In genomic region chr9:128947423-128948310, GRCh38 we compare ENCODE assay signal across 1 cellular context.
TF ChIP-seq lines count a peak whose summit lies in the region.

TSS of gene DOLK (minus strand) at chr9:128947603. CDS start at chr9:128947303, 300 bp downstream.
TSS of gene NUP188 (plus strand) at chr9:128947699. CDS start at chr9:128947720, 21 bp downstream.

TF ChIP-seq in K562, 482 proteins besides CTCF, POLR2A, EP300 and RAD21 (continued from another document and continues in another):
- TF ChIP-seq FOXP4 (CRISPR knock-in tag; IDR thresholded peaks at IDR 0.05; ENCODE audit: borderline replicate concordance) (0 out of 2 replicates have a peak, but pooled peaks have one; percentile 10), ZBTB8A (IDR thresholded peaks at IDR 0.05; ENCODE audit: partially characterized antibody) (no peak), GATAD2A (IDR thresholded peaks at IDR 0.05) (0 out of 2 replicates have a peak, but pooled peaks have one; percentile 12), ZNF780A (CRISPR knock-in tag; IDR thresholded peaks at IDR 0.05) (no peak), HDGF (IDR thresholded peaks at IDR 0.05) (no peak), FUS (optimal IDR thresholded peaks at IDR 0.05; ENCODE audit: low read depth, low read length) (peak; percentile 72), TARDBP (IDR thresholded peaks at IDR 0.05) (no peak), TEAD1 (CRISPR knock-in tag; IDR thresholded peaks at IDR 0.05) (peak in 1 of 2 experiments; percentile 45; a peak in 2 of 4 replicates), ZBTB11 (CRISPR knock-in tag; IDR thresholded peaks at IDR 0.05) (0 out of 6 replicates have a peak, but pooled peaks of 1 of the 3 experiments have one; percentile 30), BMI1 (IDR thresholded peaks at IDR 0.05; ENCODE audit: low read length) (no peak), TBL1XR1 (IDR thresholded peaks at IDR 0.05; ENCODE audit: low read length in 2 of 2) (peak in 1 of 2 experiments; percentile 30; a peak in 2 of 4 replicates), NRF1 (conservative IDR thresholded peaks at IDR 0.05 in 1 of 2, IDR thresholded peaks at IDR 0.05 in 1 of 2) (peak; percentile 46 to 47; a peak in 3 of 4 replicates), CEBPZ (IDR thresholded peaks at IDR 0.05; ENCODE audit: borderline replicate concordance, low read depth, low read length) (no peak), ATF7 (IDR thresholded peaks at IDR 0.05) (peak; percentile 63; the same call in 1 of the 2 replicates), ZNF324 (CRISPR knock-in tag; IDR thresholded peaks at IDR 0.05) (0 out of 2 replicates have a peak, but pooled peaks have one; percentile 28), HNRNPUL1 (IDR thresholded peaks at IDR 0.05; ENCODE audit: low read length) (no peak), SUPT5H (IDR thresholded peaks at IDR 0.05) (peak; percentile 97), PRMT5 (CRISPR knock-in tag; IDR thresholded peaks at IDR 0.05) (no peak), GTF2E2 (tag; IDR thresholded peaks at IDR 0.05) (peak; percentile 85; the same call in 1 of the 2 replicates), ZBTB1 (CRISPR knock-in tag; IDR thresholded peaks at IDR 0.05; ENCODE audit: borderline replicate concordance, low read depth) (0 out of 2 replicates have a peak, but pooled peaks have one; percentile 37), SETDB1 (IDR thresholded peaks at IDR 0.05; ENCODE audit: low read length) (peak; percentile 29), RNF2 (IDR thresholded peaks at IDR 0.05) (peak; percentile 61; the same call in 1 of the 2 replicates), NR3C1 (CRISPR knock-in tag; IDR thresholded peaks at IDR 0.05) (no peak), ILK (tag; IDR thresholded peaks at IDR 0.05; ENCODE audit: borderline replicate concordance, low read depth) (no peak), BRCA1 (IDR thresholded peaks at IDR 0.05) (no peak), BRCA1 (CRISPR knock-in tag; IDR thresholded peaks at IDR 0.05) (no peak), ZNF507 (tag; conservative IDR thresholded peaks at IDR 0.05) (no peak), EGR1 (conservative IDR thresholded peaks at IDR 0.05) (peak; percentile 100), CC2D1A (IDR thresholded peaks at IDR 0.05) (no peak), RBFOX2 (IDR thresholded peaks at IDR 0.05; ENCODE audit: low read depth, low read length) (peak; percentile 99), MCM3 (IDR thresholded peaks at IDR 0.05) (no peak), NEUROD1 (IDR thresholded peaks at IDR 0.05; ENCODE audit: borderline replicate concordance, low read depth, low read length, partially characterized antibody) (peak; percentile 68), SMC3 (conservative IDR thresholded peaks at IDR 0.05; ENCODE audit: insufficient read depth, low read depth, low read length) (no peak), NR4A1 (CRISPR knock-in tag; IDR thresholded peaks at IDR 0.05) (0 out of 2 replicates have a peak, but pooled peaks have one; percentile 15), NR4A1 (tag; IDR thresholded peaks at IDR 0.05) (peak; percentile 35; the same call in 1 of the 2 replicates), KDM4B (IDR thresholded peaks at IDR 0.05; ENCODE audit: borderline replicate concordance in 2 of 2, low read depth in 1 of 2) (0 out of 4 replicates have a peak, but pooled peaks of 1 of the 2 experiments have one; percentile 51), NFIX (CRISPR knock-in tag; IDR thresholded peaks at IDR 0.05; ENCODE audit: low read depth) (no peak), JUNB (CRISPR knock-in tag; conservative IDR thresholded peaks at IDR 0.05) (no peak), ZBTB49 (CRISPR knock-in tag; IDR thresholded peaks at IDR 0.05; ENCODE audit: borderline replicate concordance) (0 out of 2 replicates have a peak, but pooled peaks have one; percentile 36), CTBP1 (IDR thresholded peaks at IDR 0.05; ENCODE audit: borderline replicate concordance) (peak; percentile 82), TEAD2 (tag; IDR thresholded peaks at IDR 0.05) (no peak), HNRNPK (IDR thresholded peaks at IDR 0.05; ENCODE audit: low read depth, low read length, poor library complexity, severe bottlenecking) (no peak), ZNF699 (CRISPR knock-in tag; IDR thresholded peaks at IDR 0.05; ENCODE audit: insufficient replicate concordance) (no peak), HDAC6 (IDR thresholded peaks at IDR 0.05; ENCODE audit: low read depth, low read length) (peak; percentile 35; the same call in 1 of the 2 replicates), ZNF431 (CRISPR knock-in tag; IDR thresholded peaks at IDR 0.05) (0 out of 2 replicates have a peak, but pooled peaks have one; percentile 31), ESRRA (IDR thresholded peaks at IDR 0.05; ENCODE audit: borderline replicate concordance, low read depth) (peak; percentile 3; the same call in 1 of the 2 replicates), POLR3A (IDR thresholded peaks at IDR 0.05; ENCODE audit: borderline replicate concordance, extremely low read depth, insufficient read depth, insufficient read length) (no peak), ADNP (tag; IDR thresholded peaks at IDR 0.05) (no peak), ZNF695 (CRISPR knock-in tag; IDR thresholded peaks at IDR 0.05) (no peak)
- TF ChIP-seq, protein P1, sequence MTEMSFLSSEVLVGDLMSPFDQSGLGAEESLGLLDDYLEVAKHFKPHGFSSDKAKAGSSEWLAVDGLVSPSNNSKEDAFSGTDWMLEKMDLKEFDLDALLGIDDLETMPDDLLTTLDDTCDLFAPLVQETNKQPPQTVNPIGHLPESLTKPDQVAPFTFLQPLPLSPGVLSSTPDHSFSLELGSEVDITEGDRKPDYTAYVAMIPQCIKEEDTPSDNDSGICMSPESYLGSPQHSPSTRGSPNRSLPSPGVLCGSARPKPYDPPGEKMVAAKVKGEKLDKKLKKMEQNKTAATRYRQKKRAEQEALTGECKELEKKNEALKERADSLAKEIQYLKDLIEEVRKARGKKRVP (CRISPR knock-in tag; IDR thresholded peaks at IDR 0.05): no peak
- TF ChIP-seq, protein P2, sequence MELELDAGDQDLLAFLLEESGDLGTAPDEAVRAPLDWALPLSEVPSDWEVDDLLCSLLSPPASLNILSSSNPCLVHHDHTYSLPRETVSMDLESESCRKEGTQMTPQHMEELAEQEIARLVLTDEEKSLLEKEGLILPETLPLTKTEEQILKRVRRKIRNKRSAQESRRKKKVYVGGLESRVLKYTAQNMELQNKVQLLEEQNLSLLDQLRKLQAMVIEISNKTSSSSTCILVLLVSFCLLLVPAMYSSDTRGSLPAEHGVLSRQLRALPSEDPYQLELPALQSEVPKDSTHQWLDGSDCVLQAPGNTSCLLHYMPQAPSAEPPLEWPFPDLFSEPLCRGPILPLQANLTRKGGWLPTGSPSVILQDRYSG (tag; conservative IDR thresholded peaks at IDR 0.05; ENCODE audit: low read depth): no peak; the same call in 1 of the 2 replicates
- TF ChIP-seq, protein P3, sequence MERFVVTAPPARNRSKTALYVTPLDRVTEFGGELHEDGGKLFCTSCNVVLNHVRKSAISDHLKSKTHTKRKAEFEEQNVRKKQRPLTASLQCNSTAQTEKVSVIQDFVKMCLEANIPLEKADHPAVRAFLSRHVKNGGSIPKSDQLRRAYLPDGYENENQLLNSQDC (CRISPR knock-in tag; IDR thresholded peaks at IDR 0.05): no peak
- TF ChIP-seq, protein P4, sequence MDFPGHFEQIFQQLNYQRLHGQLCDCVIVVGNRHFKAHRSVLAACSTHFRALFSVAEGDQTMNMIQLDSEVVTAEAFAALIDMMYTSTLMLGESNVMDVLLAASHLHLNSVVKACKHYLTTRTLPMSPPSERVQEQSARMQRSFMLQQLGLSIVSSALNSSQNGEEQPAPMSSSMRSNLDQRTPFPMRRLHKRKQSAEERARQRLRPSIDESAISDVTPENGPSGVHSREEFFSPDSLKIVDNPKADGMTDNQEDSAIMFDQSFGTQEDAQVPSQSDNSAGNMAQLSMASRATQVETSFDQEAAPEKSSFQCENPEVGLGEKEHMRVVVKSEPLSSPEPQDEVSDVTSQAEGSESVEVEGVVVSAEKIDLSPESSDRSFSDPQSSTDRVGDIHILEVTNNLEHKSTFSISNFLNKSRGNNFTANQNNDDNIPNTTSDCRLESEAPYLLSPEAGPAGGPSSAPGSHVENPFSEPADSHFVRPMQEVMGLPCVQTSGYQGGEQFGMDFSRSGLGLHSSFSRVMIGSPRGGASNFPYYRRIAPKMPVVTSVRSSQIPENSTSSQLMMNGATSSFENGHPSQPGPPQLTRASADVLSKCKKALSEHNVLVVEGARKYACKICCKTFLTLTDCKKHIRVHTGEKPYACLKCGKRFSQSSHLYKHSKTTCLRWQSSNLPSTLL (IDR thresholded peaks at IDR 0.05): no peak
- TF ChIP-seq, protein P5, sequence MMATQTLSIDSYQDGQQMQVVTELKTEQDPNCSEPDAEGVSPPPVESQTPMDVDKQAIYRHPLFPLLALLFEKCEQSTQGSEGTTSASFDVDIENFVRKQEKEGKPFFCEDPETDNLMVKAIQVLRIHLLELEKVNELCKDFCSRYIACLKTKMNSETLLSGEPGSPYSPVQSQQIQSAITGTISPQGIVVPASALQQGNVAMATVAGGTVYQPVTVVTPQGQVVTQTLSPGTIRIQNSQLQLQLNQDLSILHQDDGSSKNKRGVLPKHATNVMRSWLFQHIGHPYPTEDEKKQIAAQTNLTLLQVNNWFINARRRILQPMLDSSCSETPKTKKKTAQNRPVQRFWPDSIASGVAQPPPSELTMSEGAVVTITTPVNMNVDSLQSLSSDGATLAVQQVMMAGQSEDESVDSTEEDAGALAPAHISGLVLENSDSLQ (IDR thresholded peaks at IDR 0.05): no peak; the same call in 1 of the 2 replicates
